In the genomic region with DNA sequence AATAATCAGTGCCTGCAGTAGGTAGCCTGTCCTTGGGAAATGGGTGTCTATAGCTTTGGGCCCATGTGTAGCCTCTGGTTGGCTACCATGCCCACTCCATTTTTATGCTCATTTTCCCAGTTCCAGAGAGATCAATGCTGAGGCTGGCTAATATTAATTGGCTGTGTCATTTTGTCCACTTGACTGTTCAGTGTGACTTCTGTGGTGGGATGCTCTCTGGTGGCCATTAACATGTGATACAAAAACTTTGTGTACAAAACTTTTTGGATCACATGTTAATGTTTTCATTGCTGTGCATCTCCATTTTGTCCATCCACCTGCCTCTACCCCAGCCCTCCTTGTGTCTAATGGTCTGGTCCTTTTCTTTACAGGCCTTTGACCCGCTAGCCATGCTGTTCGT, we compare ENCODE assay signal across 20 cellular contexts. TPM values are rescaled to one million over a fixed set of nuclear protein-coding genes. Genes with fewer than 3 reads are reported as not detected.
DNase-seq lines count a peak whose midpoint lies in the region; ATAC-seq and TF ChIP-seq lines count a peak whose summit lies in the region.
"Had no signal": no experiment of that assay in that cellular context is flagged by ENCODE, and none has a peak within 500 bp of the region (broad histone marks: within the 10 kb centered on the region; RNA-seq: fewer than 3 reads in every experiment).

No MANE protein-coding gene starts in this region.

- H3K4me1 ChIP-seq in psoas muscle = no peaks in the 10 kb centered on the region
- H3K4me1 ChIP-seq: BE2C, esophagus muscularis mucosa, lower lobe of right lung had no signal

- H3K4me3 ChIP-seq in GM12864 (ENCODE audit: low read depth, low read length) (no peak overlapping the region), LNCaP clone FGC (ENCODE audit: low read depth, low read length) (no peak overlapping the region), psoas muscle (no peak overlapping the region)
- H3K4me3 ChIP-seq: cardiac muscle cell, esophagus muscularis mucosa, lower lobe of right lung had no signal

- H3K4me1 Mint-ChIP-seq in chondrocyte (ENCODE audit: low read depth) = no peaks in the 10 kb centered on the region
- H3K4me1 Mint-ChIP-seq in activated CD4-positive, alpha-beta T cell treated with anti-CD3 and anti-CD28 coated beads for 36 hours = peaks cover 3% of the 10 kb centered on the region
- H3K4me1 Mint-ChIP-seq: activated T-helper 17 cell treated with anti-CD3 and anti-CD28 coated beads, Interleukin-2, amount 50 U/mL, for 72 hours; immature natural killer cell had no signal

- POLR2A ChIA-PET in activated CD4-positive, alpha-beta T cell treated with anti-CD3 and anti-CD28 coated beads for 36 hours (lab: Charles Lee) = no interaction called here

- TF ChIP-seq CTCF in GM12864 (IDR thresholded peaks at IDR 0.05; ENCODE audit: low read depth, low read length, missing control alignments) (peak; percentile 13), LNCaP clone FGC (IDR thresholded peaks at IDR 0.05; ENCODE audit: control insufficient read depth, extremely low read depth, insufficient read depth) (peak; percentile 16; the same call in 1 of the 2 replicates), chondrocyte (IDR thresholded peaks at IDR 0.05) (peak; percentile 69), psoas muscle (IDR thresholded peaks at IDR 0.05) (peak; percentile 10)

- DNase-seq in GM12864 (ENCODE audit: low read depth) (no peak), LNCaP clone FGC (ENCODE audit: low read depth) (no peak), chondrocyte (ENCODE audit: low spot score) (no peak), psoas muscle (no peak), SW480 (ENCODE audit: low spot score) (no peak), NCI-H526 (lab: John Stamatoyannopoulos, UW) (no peak), GM19238 (ENCODE audit: insufficient read length, low spot score) (no peak)
- DNase-seq in activated CD4-positive, alpha-beta T cell treated with anti-CD3 and anti-CD28 coated beads for 36 hours = no peak
- DNase-seq: activated CD4-positive, alpha-beta T cell treated with anti-CD3 and anti-CD28 coated beads for 4 hours; activated CD8-positive, alpha-beta memory T cell treated with anti-CD3 and anti-CD28 coated beads, Interleukin-2, amount 10 ng/mL, durations not matched to agents 7 days and 5 days; BE2C; immature natural killer cell; lower lobe of right lung; naive thymus-derived CD4-positive, alpha-beta T cell; NCI-H2029; small intestine; stimulated activated CD4-positive, alpha-beta T cell treated with anti-CD3 and anti-CD28 coated beads, Interleukin-4, amount 100 ng/mL, for 4 hours had no signal

- intact Hi-C loops in psoas muscle (cut with DNase I) = no loop called here
- intact Hi-C loops in activated CD4-positive, alpha-beta T cell treated with anti-CD3 and anti-CD28 coated beads for 36 hours (cut with DNase I, micrococcal nuclease) = loop anchor here in 1 of 2 experiments (10.0 kb wide), 1 partner anchor 1346 kb away; no protein-coding TSS in a partner anchor

- CTCF ChIA-PET in activated CD4-positive, alpha-beta T cell treated with anti-CD3 and anti-CD28 coated beads for 36 hours (lab: Charles Lee) = no interaction called here

- 94 to 98% (median 95%) methylated on average over 2 of the region's 2 CpGs for WGBS in psoas muscle, 3 donors

- no peak overlapping the region for H3K27ac ChIP-seq in psoas muscle
- H3K27ac ChIP-seq: cardiac muscle cell, esophagus muscularis mucosa, lower lobe of right lung had no signal

- H3K27ac Mint-ChIP-seq in chondrocyte (ENCODE audit: unreplicated experiment) = no peak overlapping the region
- no peak overlapping the region for H3K27ac Mint-ChIP-seq in activated CD4-positive, alpha-beta T cell treated with anti-CD3 and anti-CD28 coated beads for 36 hours
- H3K27ac Mint-ChIP-seq: activated CD8-positive, alpha-beta memory T cell treated with anti-CD3 and anti-CD28 coated beads, Interleukin-2, amount 10 ng/mL, durations not matched to agents 7 days and 5 days; activated T-helper 17 cell treated with anti-CD3 and anti-CD28 coated beads, Interleukin-2, amount 50 U/mL, for 72 hours; immature natural killer cell; naive thymus-derived CD4-positive, alpha-beta T cell had no signal

- no peaks in the 10 kb centered on the region for H3K9me3 Mint-ChIP-seq in chondrocyte (ENCODE audit: low read depth)
- no peaks in the 10 kb centered on the region for H3K9me3 Mint-ChIP-seq in activated CD4-positive, alpha-beta T cell treated with anti-CD3 and anti-CD28 coated beads for 36 hours (ENCODE audit: low read depth)
- H3K9me3 Mint-ChIP-seq: activated T-helper 17 cell treated with anti-CD3 and anti-CD28 coated beads, Interleukin-2, amount 50 U/mL, for 72 hours; immature natural killer cell had no signal

- no peak overlapping the region for H3K4me3 Mint-ChIP-seq in chondrocyte (ENCODE audit: unreplicated experiment)
- H3K4me3 Mint-ChIP-seq in activated CD4-positive, alpha-beta T cell treated with anti-CD3 and anti-CD28 coated beads for 36 hours = no peak overlapping the region
- H3K4me3 Mint-ChIP-seq: activated CD8-positive, alpha-beta memory T cell treated with anti-CD3 and anti-CD28 coated beads, Interleukin-2, amount 10 ng/mL, durations not matched to agents 7 days and 5 days; activated T-helper 17 cell treated with anti-CD3 and anti-CD28 coated beads, Interleukin-2, amount 50 U/mL, for 72 hours; immature natural killer cell; naive thymus-derived CD4-positive, alpha-beta T cell had no signal

- no peak for ATAC-seq in psoas muscle
- ATAC-seq in activated CD4-positive, alpha-beta T cell treated with anti-CD3 and anti-CD28 coated beads for 36 hours = no peak
- ATAC-seq: activated CD8-positive, alpha-beta memory T cell treated with anti-CD3 and anti-CD28 coated beads, Interleukin-2, amount 10 ng/mL, durations not matched to agents 7 days and 5 days; activated T-helper 17 cell treated with anti-CD3 and anti-CD28 coated beads, Interleukin-2, amount 50 U/mL, for 72 hours; lower lobe of right lung; naive thymus-derived CD4-positive, alpha-beta T cell had no signal

- no peaks in the 10 kb centered on the region for H3K36me3 Mint-ChIP-seq in chondrocyte (ENCODE audit: low read depth)
- no peaks in the 10 kb centered on the region for H3K36me3 Mint-ChIP-seq in activated CD4-positive, alpha-beta T cell treated with anti-CD3 and anti-CD28 coated beads for 36 hours (ENCODE audit: low read depth)

- H3K27me3 ChIP-seq in psoas muscle (ENCODE audit: insufficient read depth in 3 of 3, low read length in 2 of 3) = peaks cover 0 to 3% (median 0%) of the 10 kb centered on the region in 3 donors
- H3K27me3 ChIP-seq: BE2C, cardiac muscle cell, esophagus muscularis mucosa had no signal

- H3K36me3 ChIP-seq in psoas muscle (ENCODE audit: insufficient read depth in 1 of 2, low read depth in 1 of 2) = no peaks in the 10 kb centered on the region
- H3K36me3 ChIP-seq: BE2C, cardiac muscle cell, esophagus muscularis mucosa, lower lobe of right lung had no signal

- no peaks in the 10 kb centered on the region for H3K27me3 Mint-ChIP-seq in chondrocyte (ENCODE audit: low read depth)
- peaks cover 3% of the 10 kb centered on the region for H3K27me3 Mint-ChIP-seq in activated CD4-positive, alpha-beta T cell treated with anti-CD3 and anti-CD28 coated beads for 36 hours
- H3K27me3 Mint-ChIP-seq: activated CD8-positive, alpha-beta memory T cell treated with anti-CD3 and anti-CD28 coated beads, Interleukin-2, amount 10 ng/mL, durations not matched to agents 7 days and 5 days; activated T-helper 17 cell treated with anti-CD3 and anti-CD28 coated beads, Interleukin-2, amount 50 U/mL, for 72 hours had no signal

- H3K9me3 ChIP-seq in psoas muscle = no peaks in the 10 kb centered on the region
- H3K9me3 ChIP-seq: BE2C, esophagus muscularis mucosa, lower lobe of right lung had no signal

RNA-seq across cellular contexts. Expression of a gene that starts 22.7 kb away (rescaled TPM):
- 2,627 to 4,580 TPM (median 4,556 TPM) in 3 replicates for total RNA-seq in chondrocyte
- total RNA-seq in psoas muscle = 100 to 1,000 TPM; 166 to 315 (median 198) TPM
- 100 to 1,000 TPM; 126 to 443 (median 175) TPM for polyA plus RNA-seq in psoas muscle
- 100 to 1,000 TPM; 334 to 396 TPM for total RNA-seq in activated CD4-positive, alpha-beta T cell treated with anti-CD3 and anti-CD28 coated beads for 36 hours

RNA-seq across cellular contexts. Expression of a gene that starts 49.3 kb away (rescaled TPM):
- total RNA-seq in chondrocyte (3.1 to 6.4 TPM (median 4.7 TPM) in 3 replicates), psoas muscle (1 to 10 TPM in 3 of 4 donors, under 1 TPM in 1; 0.84 to 2.7 (median 1.9) TPM)
- 1 to 10 TPM in 2 of 3 donors, under 1 TPM in 1; 0.49 to 2.5 (median 2.3) TPM for polyA plus RNA-seq in psoas muscle
- 10 to 100 TPM in 1 of 2 experiments, 1 to 10 TPM in 1; 6.6 to 11.6 TPM for total RNA-seq in activated CD4-positive, alpha-beta T cell treated with anti-CD3 and anti-CD28 coated beads for 36 hours

Comparison
In these comparisons a context has a peak if more than half of its experiments do, and no peak if none do; other contexts are left out.
1. CTCF ChIP-seq: peak in every context shown above with its lines; median percentile 69 in chondrocyte; 16 in LNCaP clone FGC; 13 in GM12864; 10 in psoas muscle.